1 cellular context compared by ENCODE assay signal in genomic region chr1:167630568-167631385, GRCh38.
TF ChIP-seq lines count a peak whose summit lies in the region.

No MANE protein-coding gene starts in this region.

TF ChIP-seq in GM12878, 131 proteins besides CTCF, POLR2A, EP300 and RAD21 (continued from another document and continues in another):
- TF ChIP-seq ZBTB4 (CRISPR knock-in tag; IDR thresholded peaks at IDR 0.05) (no peak; the same call in 1 of the 2 replicates), TBL1XR1 (IDR thresholded peaks at IDR 0.05; ENCODE audit: low read depth, low read length) (no peak), ZNF24 (IDR thresholded peaks at IDR 0.05) (no peak), ETV6 (conservative IDR thresholded peaks at IDR 0.05 in 1 of 2, IDR thresholded peaks at IDR 0.05 in 1 of 2; ENCODE audit: borderline replicate concordance in 1 of 2, low read depth in 1 of 2) (peak in 1 of 2 experiments; percentile 14; a peak in 1 of 4 replicates), ZBTB40 (IDR thresholded peaks at IDR 0.05; ENCODE audit: borderline replicate concordance) (no peak), ZNF207 (IDR thresholded peaks at IDR 0.05; ENCODE audit: borderline replicate concordance) (no peak; the same call in 1 of the 2 replicates), IRF4 (IDR thresholded peaks at IDR 0.05; ENCODE audit: low read depth, low read length) (no peak), WRNIP1 (IDR thresholded peaks at IDR 0.05; ENCODE audit: borderline replicate concordance, low read depth, low read length) (no peak), SP1 (IDR thresholded peaks at IDR 0.05; ENCODE audit: low read depth, low read length) (no peak), MTA3 (IDR thresholded peaks at IDR 0.05; ENCODE audit: borderline replicate concordance, low read length) (peak; percentile 71; the same call in 1 of the 2 replicates), MEF2A (IDR thresholded peaks at IDR 0.05; ENCODE audit: insufficient read depth, low read depth, low read length) (no peak), PKNOX1 (IDR thresholded peaks at IDR 0.05) (peak; percentile 32; the same call in 1 of the 2 replicates), SMAD5 (IDR thresholded peaks at IDR 0.05; ENCODE audit: low read depth) (0 out of 2 replicates have a peak, but pooled peaks have one; percentile 46), ATF2 (IDR thresholded peaks at IDR 0.05; ENCODE audit: low read length) (no peak), EED (IDR thresholded peaks at IDR 0.05; ENCODE audit: low read depth) (peak; percentile 52), SKIL (IDR thresholded peaks at IDR 0.05; ENCODE audit: low read depth, poor library complexity, severe bottlenecking) (no peak), JUND (IDR thresholded peaks at IDR 0.05; ENCODE audit: low read depth, low read length) (no peak), LARP7 (IDR thresholded peaks at IDR 0.05) (no peak), ESRRA (IDR thresholded peaks at IDR 0.05; ENCODE audit: low read length) (no peak), RELB (IDR thresholded peaks at IDR 0.05; ENCODE audit: low read depth) (peak; percentile 66), ZNF592 (IDR thresholded peaks at IDR 0.05) (no peak), TCF7 (IDR thresholded peaks at IDR 0.05; ENCODE audit: borderline replicate concordance) (no peak), SREBF1 (IDR thresholded peaks at IDR 0.05; ENCODE audit: low read length) (no peak), FOXM1 (IDR thresholded peaks at IDR 0.05; ENCODE audit: low read depth, low read length) (peak; percentile 35; the same call in 1 of the 2 replicates), MLLT1 (IDR thresholded peaks at IDR 0.05) (peak; percentile 90), BHLHE40 (IDR thresholded peaks at IDR 0.05; ENCODE audit: borderline replicate concordance in 1 of 2, low read depth in 2 of 2, low read length in 1 of 2) (peak; percentile 43 to 75; a peak in 2 of 4 replicates), DPF2 (IDR thresholded peaks at IDR 0.05) (no peak; the same call in 1 of the 2 replicates), HSF1 (IDR thresholded peaks at IDR 0.05; ENCODE audit: low read depth, low read length) (no peak), GABPA (IDR thresholded peaks at IDR 0.05; ENCODE audit: low read depth) (no peak), RAD51 (IDR thresholded peaks at IDR 0.05) (no peak)
